In the genomic region with DNA sequence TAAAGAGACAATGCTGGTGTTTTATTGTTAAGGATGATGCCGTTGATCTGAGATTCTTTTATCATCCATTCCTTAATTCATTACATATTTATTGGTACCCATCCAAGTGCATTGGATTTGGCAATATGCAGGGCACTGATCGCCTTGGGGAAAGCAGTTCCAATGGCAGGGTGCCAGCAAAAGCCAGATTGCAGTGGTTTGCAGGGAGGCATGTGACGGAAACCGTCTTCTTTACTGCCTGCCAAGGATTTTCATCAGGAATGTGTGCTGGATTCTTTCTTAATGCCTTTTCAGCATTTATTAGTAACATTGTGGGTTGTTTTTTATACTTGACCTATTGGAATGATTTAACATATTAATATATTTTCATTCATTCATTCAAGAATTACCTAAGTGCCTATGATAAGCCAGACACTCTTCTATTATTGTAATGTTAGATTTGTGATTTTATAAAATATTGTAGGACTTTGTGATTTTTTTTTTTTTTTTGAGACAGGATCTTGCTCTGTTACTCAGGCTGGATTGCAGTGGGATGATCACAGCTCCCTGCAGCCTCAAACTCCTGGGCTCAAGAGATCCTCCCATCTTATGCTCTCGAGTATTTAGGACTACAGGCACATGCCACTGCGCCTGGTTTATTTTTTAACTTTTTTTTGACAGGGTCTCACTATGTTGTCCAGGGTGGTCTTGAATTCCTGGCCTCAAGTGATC, we compare ENCODE assay signal across 9 cellular contexts.
DNase-seq lines count a peak whose midpoint lies in the region; ATAC-seq and TF ChIP-seq lines count a peak whose summit lies in the region.
"Had no signal": no experiment of that assay in that cellular context is flagged by ENCODE, and none has a peak within 500 bp of the region (broad histone marks: within the 10 kb centered on the region; RNA-seq: fewer than 3 reads in every experiment).

No MANE protein-coding gene starts in this region.

- H3K27ac Mint-ChIP-seq in naive thymus-derived CD4-positive, alpha-beta T cell, result no peak overlapping the region

- no peaks in the 10 kb centered on the region for H3K4me1 Mint-ChIP-seq in naive thymus-derived CD4-positive, alpha-beta T cell

- peaks cover 2 to 23% (median 16%) of the 10 kb centered on the region in 5 donors for H3K27me3 Mint-ChIP-seq in naive thymus-derived CD4-positive, alpha-beta T cell

- CTCF ChIA-PET in naive thymus-derived CD4-positive, alpha-beta T cell (lab: Charles Lee), result no interaction called here

- peaks cover 0 to 3% (median 0%) of the 10 kb centered on the region in 11 donors for H3K9me3 Mint-ChIP-seq in naive thymus-derived CD4-positive, alpha-beta T cell

- TF ChIP-seq CTCF in AG09319 (IDR thresholded peaks at IDR 0.05; ENCODE audit: low read depth, low read length), result no peak

- peaks cover 0 to 4% (median 0%) of the 10 kb centered on the region in 5 donors for H3K36me3 Mint-ChIP-seq in naive thymus-derived CD4-positive, alpha-beta T cell

- intact Hi-C loops in naive thymus-derived CD4-positive, alpha-beta T cell (cut with micrococcal nuclease), result no loop called here

- POLR2A ChIA-PET in naive thymus-derived CD4-positive, alpha-beta T cell (lab: Charles Lee), result interaction anchor here (0.7 to 0.8 kb wide), 2 partner anchors 9 to 1453 kb away, joined by 3 read pairs; no protein-coding TSS in a partner anchor

- no peak overlapping the region for H3K27ac ChIP-seq in naive thymus-derived CD4-positive, alpha-beta T cell (ENCODE audit: low read depth, low read length)

- ATAC-seq in naive thymus-derived CD4-positive, alpha-beta T cell, result no peak
- ATAC-seq in GM21360 (IDR thresholded peaks at IDR 0.05; ENCODE audit: unreplicated experiment), result no peak

- H3K36me3 ChIP-seq in naive thymus-derived CD4-positive, alpha-beta T cell (ENCODE audit: control insufficient read depth in 2 of 3, insufficient read depth in 3 of 3, low read length in 3 of 3), result no peaks in the 10 kb centered on the region

- H3K27me3 ChIP-seq in naive thymus-derived CD4-positive, alpha-beta T cell (ENCODE audit: control insufficient read depth in 2 of 2, insufficient read depth in 2 of 2, low read length in 2 of 2), result no peaks in the 10 kb centered on the region

- DNase-seq in AG09319 (ENCODE audit: extremely low read depth, low read depth) (peak; percentile 94), NCI-H2029 (lab: John Stamatoyannopoulos, UW) (peak; percentile 38), cerebellum (ENCODE audit: low spot score) (peak; percentile 80), medulla oblongata (ENCODE audit: extremely low spot score) (peak; percentile 65), iPS-NIHi11 (ENCODE audit: low spot score) (no peak), COLO668 (lab: John Stamatoyannopoulos, UW; ENCODE audit: unreplicated experiment) (no peak)
- DNase-seq in naive thymus-derived CD4-positive, alpha-beta T cell, result no peak
- DNase-seq: NCI-H2107 had no signal

- H3K4me1 ChIP-seq in naive thymus-derived CD4-positive, alpha-beta T cell (ENCODE audit: control insufficient read depth in 2 of 2, insufficient read depth in 2 of 2, low read length in 2 of 2), result no peaks in the 10 kb centered on the region

- H3K4me3 ChIP-seq in naive thymus-derived CD4-positive, alpha-beta T cell (ENCODE audit: low read length), result no peak overlapping the region

- no peak overlapping the region for H3K4me3 Mint-ChIP-seq in naive thymus-derived CD4-positive, alpha-beta T cell

- H3K9me3 ChIP-seq in naive thymus-derived CD4-positive, alpha-beta T cell (ENCODE audit: control insufficient read depth in 2 of 3, low read length in 3 of 3), result no peaks in the 10 kb centered on the region

Comparison
In these comparisons a context has a peak if more than half of its experiments do, and no peak if none do; other contexts are left out.
1. DNase-seq: peak in AG09319 (single experiment), NCI-H2029 (single experiment), cerebellum (single experiment) and medulla oblongata (single experiment); none in naive thymus-derived CD4-positive, alpha-beta T cell (0 of 9), iPS-NIHi11 (single experiment) and COLO668 (single experiment).